ENCODE assay signal across 8 cellular contexts in genomic region chr21:44298301-44298700, GRCh38. TPM values are rescaled to one million over a fixed set of nuclear protein-coding genes. Genes with fewer than 3 reads are reported as not detected.
DNase-seq lines count a peak whose midpoint lies in the region; ATAC-seq and TF ChIP-seq lines count a peak whose summit lies in the region.

No MANE protein-coding gene starts in this region.

- no peaks in the 10 kb centered on the region for H3K4me1 ChIP-seq in foreskin keratinocyte

- no peak overlapping the region for H3K27ac ChIP-seq in foreskin keratinocyte

- intact Hi-C loops in activated B cell treated with CpG ODN at 0.5 μM for 24 hours (cut with micrococcal nuclease), result loop anchor here (2.0 kb wide), 1 partner anchor 286 kb away; the partner anchor contains the start of gene TRAPPC10

- no peak for ATAC-seq in activated B cell treated with CpG ODN at 0.5 μM for 24 hours (ENCODE audit: low read depth)
- no peak for ATAC-seq in foreskin keratinocyte
- ATAC-seq in HG03378 (IDR thresholded peaks at IDR 0.05; ENCODE audit: unreplicated experiment), result no peak

- H3K27me3 ChIP-seq in BJ (ENCODE audit: control insufficient read depth, insufficient read depth, low read length), result no peaks in the 10 kb centered on the region
- H3K27me3 ChIP-seq in foreskin keratinocyte, result peaks cover 14% of the 10 kb centered on the region

- peaks cover 68% of the 10 kb centered on the region for H3K4me1 Mint-ChIP-seq in activated B cell treated with CpG ODN at 0.5 μM for 24 hours

- DNase-seq in BJ (ENCODE audit: low read depth) (no peak), activated B cell treated with CpG ODN at 0.5 μM for 24 hours (no peak), foreskin keratinocyte (peak in 1 of 2 donors; percentile 23), NCI-H446 treated with DMSO at 0.1 percent for 48 hours (lab: John Stamatoyannopoulos, UW) (no peak), NCI-H82 (lab: John Stamatoyannopoulos, UW) (no peak), NCI-H2029 treated with DMSO at 0.1 percent for 48 hours (lab: John Stamatoyannopoulos, UW) (no peak)

- CTCF ChIA-PET in BJ (lab: Yijun Ruan, JAX) (interaction anchor here (0.6 to 1.7 kb wide), 13 partner anchors 9 to 495 kb away, joined by 3 to 9 read pairs (median 3); no protein-coding TSS in a partner anchor), activated B cell treated with CpG ODN at 0.5 μM for 24 hours (lab: Charles Lee) (interaction anchor here (0.8 to 1.1 kb wide), 3 partner anchors 28 to 44 kb away, joined by 3 to 5 read pairs (median 3); no protein-coding TSS in a partner anchor)

- H3K27me3 Mint-ChIP-seq in activated B cell treated with CpG ODN at 0.5 μM for 24 hours, result no peaks in the 10 kb centered on the region

- H3K4me3 ChIP-seq in BJ (ENCODE audit: low read depth, low read length), result no peak overlapping the region

- H3K36me3 ChIP-seq in BJ (ENCODE audit: control insufficient read depth, insufficient read depth, low read length), result 0 out of 2 replicates have a peak, but pooled peaks cover 2% of the 10 kb centered on the region

- peak overlapping the region; percentile 35 for H3K27ac Mint-ChIP-seq in activated B cell treated with CpG ODN at 0.5 μM for 24 hours

- H3K4me3 Mint-ChIP-seq in activated B cell treated with CpG ODN at 0.5 μM for 24 hours, result peak overlapping the region; percentile 24

- no peaks in the 10 kb centered on the region for H3K9me3 Mint-ChIP-seq in activated B cell treated with CpG ODN at 0.5 μM for 24 hours

- POLR2A ChIA-PET in BJ (lab: Charles Lee) (no interaction called here), activated B cell treated with CpG ODN at 0.5 μM for 24 hours (lab: Charles Lee) (interaction anchor here (1.0 to 1.5 kb wide), 3 partner anchors 22 to 284 kb away, joined by 5 read pairs; no protein-coding TSS in a partner anchor)

- H3K36me3 Mint-ChIP-seq in activated B cell treated with CpG ODN at 0.5 μM for 24 hours (ENCODE audit: low read depth), result no peaks in the 10 kb centered on the region

- peak; percentile 31; the same call in 1 of the 2 replicates for TF ChIP-seq CTCF in BJ (IDR thresholded peaks at IDR 0.05; ENCODE audit: insufficient read depth, low read depth, low read length)
- peak; percentile 40; the same call in 2 of the 3 replicates for TF ChIP-seq CTCF in GM12872 (IDR thresholded peaks at IDR 0.05; ENCODE audit: insufficient read depth, low read depth, low read length)
- no peak for TF ChIP-seq CTCF in activated B cell treated with CpG ODN at 0.5 μM for 24 hours (IDR thresholded peaks at IDR 0.05)
- peak; percentile 54 for TF ChIP-seq CTCF in foreskin keratinocyte (conservative IDR thresholded peaks at IDR 0.05)

RNA-seq across cellular contexts. Expression of gene PFKL, which starts 1.6 kb away (rescaled TPM):
- 85.9 and 152 TPM in 2 replicates for polyA plus RNA-seq in BJ (2011; rRNA removed)
- polyA minus RNA-seq in BJ (2011; rRNA and poly(A)+ RNA removed), result 78.9 and 95.6 TPM in 2 replicates
- total RNA-seq in activated B cell treated with CpG ODN at 0.5 μM for 24 hours, result 167 and 174 TPM in 2 replicates
- 93.8 and 104 TPM in 2 replicates for total RNA-seq in foreskin keratinocyte
- 91.0 and 98.3 TPM in 2 replicates for polyA plus RNA-seq in foreskin keratinocyte

RNA-seq across cellular contexts. Expression of gene AIRE, which starts 12.6 kb away (rescaled TPM):
- polyA plus RNA-seq in BJ (2011; rRNA removed) (0.10 and 0.12 TPM in 2 replicates), foreskin keratinocyte (not detected in 2 replicates)
- 0.05 TPM in 2 replicates for polyA minus RNA-seq in BJ (2011; rRNA and poly(A)+ RNA removed)
- total RNA-seq in activated B cell treated with CpG ODN at 0.5 μM for 24 hours (0.10 TPM in 1 of 2 replicates, not detected in the other), foreskin keratinocyte (not detected in 2 replicates)

RNA-seq across cellular contexts. Expression of gene DNMT3L, which starts 36.6 kb away (rescaled TPM):
- polyA plus RNA-seq in BJ (2011; rRNA removed) (not detected in 2 replicates), foreskin keratinocyte (not detected in 2 replicates)
- polyA minus RNA-seq in BJ (2011; rRNA and poly(A)+ RNA removed), result not detected in 2 replicates
- total RNA-seq in activated B cell treated with CpG ODN at 0.5 μM for 24 hours (not detected in 2 replicates), foreskin keratinocyte (not detected in 2 replicates)

RNA-seq across cellular contexts. Expression of gene CFAP410, which starts 40.9 kb away (rescaled TPM):
- polyA plus RNA-seq in BJ (2011; rRNA removed) (8.4 and 13.5 TPM in 2 replicates), foreskin keratinocyte (9.3 and 11.5 TPM in 2 replicates)
- polyA minus RNA-seq in BJ (2011; rRNA and poly(A)+ RNA removed), result 2.8 TPM in 2 replicates
- total RNA-seq in activated B cell treated with CpG ODN at 0.5 μM for 24 hours (50.6 and 62.3 TPM in 2 replicates), foreskin keratinocyte (6.6 and 8.1 TPM in 2 replicates)

RNA-seq across cellular contexts. Expression of gene TRPM2, which starts 55.1 kb away (rescaled TPM):
- polyA plus RNA-seq in BJ (2011; rRNA removed), result not detected in 2 replicates
- polyA minus RNA-seq in BJ (2011; rRNA and poly(A)+ RNA removed), result not detected in 2 replicates
- total RNA-seq in activated B cell treated with CpG ODN at 0.5 μM for 24 hours, result 2.4 and 3.9 TPM in 2 replicates
- total RNA-seq in foreskin keratinocyte, result 1.1 and 2.5 TPM in 2 replicates
- polyA plus RNA-seq in foreskin keratinocyte, result 1.5 and 3.4 TPM in 2 replicates
